8 cellular contexts compared by ENCODE assay signal in genomic region chr5:146041180-146041789, GRCh38.
A peak's percentile ranks its signal among the peaks of the same experiment; 100 is the strongest.
DNase-seq lines count a peak whose midpoint lies in the region; ATAC-seq and TF ChIP-seq lines count a peak whose summit lies in the region.

No MANE protein-coding gene starts in this region.

- intact Hi-C loops in sciatic nerve (cut with DNase I), result no loop called here

- TF ChIP-seq CTCF in cardiac fibroblast (IDR thresholded peaks at IDR 0.05; ENCODE audit: low read depth, low read length), result peak; percentile 44

- DNase-seq in A172 (ENCODE audit: low spot score) (peak; percentile 56), cardiac fibroblast (ENCODE audit: low read depth in 2 of 2) (peak in 1 of 2 donors; percentile 24), sciatic nerve (ENCODE audit: low spot score) (no peak), GF-D8 (lab: John Stamatoyannopoulos, UW) (no peak), foreskin melanocyte (no peak), NCI-H2196 (lab: John Stamatoyannopoulos, UW; ENCODE audit: unreplicated experiment) (no peak)

- no peak overlapping the region for H3K4me3 ChIP-seq in cardiac fibroblast (replicated peaks in 1 of 2; ENCODE audit: low read depth in 2 of 2, low read length in 2 of 2)

- ATAC-seq in GM18909 (IDR thresholded peaks at IDR 0.05; ENCODE audit: poor library complexity, unreplicated experiment) (peak; percentile 79), HG03565 (IDR thresholded peaks at IDR 0.05; ENCODE audit: unreplicated experiment) (peak; percentile 83), sciatic nerve (peak; percentile 20)

Comparison
In these comparisons a context has a peak if more than half of its experiments do, and no peak if none do; other contexts are left out.
1. ATAC-seq: peak in every context shown above with its lines; median percentile 83 in HG03565; 79 in GM18909; 20 in sciatic nerve.